ENCODE assay signal across 18 cellular contexts in the genomic region with DNA sequence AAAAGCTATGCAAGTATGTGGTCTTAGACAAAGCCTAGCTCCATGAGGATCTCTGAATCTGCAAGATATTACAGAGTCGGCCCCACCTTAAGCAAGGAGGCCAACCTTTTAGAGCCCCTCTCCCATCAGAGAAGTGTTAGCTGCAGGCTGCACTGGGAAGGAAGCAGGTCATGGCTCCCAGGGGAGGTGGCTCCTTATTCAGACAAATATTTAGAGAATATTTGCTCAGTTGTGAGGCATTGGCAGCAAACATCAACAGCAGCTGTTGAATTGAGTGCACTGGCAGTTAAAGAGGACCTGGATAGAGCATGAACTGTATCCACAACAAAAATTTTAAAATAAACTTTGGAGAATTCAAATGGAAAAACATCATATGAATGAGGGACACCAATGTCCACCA. TPM values are rescaled to one million over a fixed set of nuclear protein-coding genes. Genes with fewer than 3 reads are reported as not detected.
DNase-seq lines count a peak whose midpoint lies in the region; ATAC-seq and TF ChIP-seq lines count a peak whose summit lies in the region.
"Had no signal": no experiment of that assay in that cellular context is flagged by ENCODE, and none has a peak within 500 bp of the region (broad histone marks: within the 10 kb centered on the region; RNA-seq: fewer than 3 reads in every experiment).

No MANE protein-coding gene starts in this region.

- DNase-seq in COLO668 (lab: John Stamatoyannopoulos, UW; ENCODE audit: unreplicated experiment) (peak; percentile 53), NCI-H1092 treated with DMSO at 0.1 percent for 48 hours (lab: John Stamatoyannopoulos, UW) (peak; percentile 92), NCI-H2081 (lab: John Stamatoyannopoulos, UW) (peak; percentile 53 to 75), NCI-H69 (lab: John Stamatoyannopoulos, UW) (peak; percentile 95), mucosa of descending colon (no peak), ureter (ENCODE audit: low spot score) (no peak)
- DNase-seq in stimulated activated CD4-positive, alpha-beta T cell treated with anti-CD3 and anti-CD28 coated beads, Interleukin-4, amount 100 ng/mL, for 1 hour = no peak
- DNase-seq in stimulated activated CD4-positive, alpha-beta T cell treated with anti-CD3 and anti-CD28 coated beads, Interleukin-2, amount 100 ng/mL, for 48 hours = no peak
- DNase-seq: CD8-positive, alpha-beta memory T cell; KBM-7; NCI-H2107; PC-9; SW 1271 had no signal

- no peak for TF ChIP-seq CTCF in mucosa of descending colon (IDR thresholded peaks at IDR 0.05)

- H3K4me3 ChIP-seq in mucosa of descending colon = no peak overlapping the region
- H3K4me3 ChIP-seq: A549; BLaER1 treated with 17β-estradiol and CSF1 and Interleukin-3, amounts not matched to agents 10 nM and 100 nM; PC-9; SJSA1 had no signal

- no peak for ATAC-seq in mucosa of descending colon
- ATAC-seq: A549 had no signal

- intact Hi-C loops in mucosa of descending colon (cut with DNase I, micrococcal nuclease) = loop anchor here in 1 of 2 donors (2.0 kb wide), 1 partner anchor 18 kb away; no protein-coding TSS in a partner anchor

- no peaks in the 10 kb centered on the region for H3K36me3 ChIP-seq in mucosa of descending colon (ENCODE audit: low read depth)
- H3K36me3 ChIP-seq: BLaER1 treated with 17β-estradiol and CSF1 and Interleukin-3, amounts not matched to agents 10 nM and 100 nM; SJSA1 had no signal

- no peaks in the 10 kb centered on the region for H3K4me1 ChIP-seq in mucosa of descending colon (ENCODE audit: low read depth)
- H3K4me1 ChIP-seq: A549; BLaER1 treated with 17β-estradiol and CSF1 and Interleukin-3, amounts not matched to agents 10 nM and 100 nM; SJSA1 had no signal

- no peaks in the 10 kb centered on the region for H3K9me3 ChIP-seq in mucosa of descending colon
- H3K9me3 ChIP-seq: A549; BLaER1 treated with 17β-estradiol and CSF1 and Interleukin-3, amounts not matched to agents 10 nM and 100 nM; SJSA1 had no signal

RNA-seq across cellular contexts. Expression of a gene that starts 44.7 kb away (rescaled TPM):
- total RNA-seq in mucosa of descending colon = not detected
- 0.49 TPM for total RNA-seq in ureter
- total RNA-seq: CD8-positive, alpha-beta memory T cell; NCI-H460; PC-9; SJSA1; T-helper 2 cell treated with Interferon-gamma antibody and Interleukin-4, amounts not matched to agents 100 ng/mL and 5 ng/mL, for 36 hours had no signal

Comparison
In these comparisons a context has a peak if more than half of its experiments do, and no peak if none do; other contexts are left out.
1. DNase-seq: peak in COLO668 (single experiment), NCI-H1092 treated with DMSO at 0.1 percent for 48 hours (single experiment), NCI-H2081 (2 of 2) and NCI-H69 (single experiment); none in stimulated activated CD4-positive, alpha-beta T cell treated with anti-CD3 and anti-CD28 coated beads, Interleukin-4, amount 100 ng/mL, for 1 hour (single experiment), mucosa of descending colon (0 of 3), stimulated activated CD4-positive, alpha-beta T cell treated with anti-CD3 and anti-CD28 coated beads, Interleukin-2, amount 100 ng/mL, for 48 hours (0 of 2) and ureter (single experiment).